Comparison of ENCODE assay signal across 15 cellular contexts in the genomic region with DNA sequence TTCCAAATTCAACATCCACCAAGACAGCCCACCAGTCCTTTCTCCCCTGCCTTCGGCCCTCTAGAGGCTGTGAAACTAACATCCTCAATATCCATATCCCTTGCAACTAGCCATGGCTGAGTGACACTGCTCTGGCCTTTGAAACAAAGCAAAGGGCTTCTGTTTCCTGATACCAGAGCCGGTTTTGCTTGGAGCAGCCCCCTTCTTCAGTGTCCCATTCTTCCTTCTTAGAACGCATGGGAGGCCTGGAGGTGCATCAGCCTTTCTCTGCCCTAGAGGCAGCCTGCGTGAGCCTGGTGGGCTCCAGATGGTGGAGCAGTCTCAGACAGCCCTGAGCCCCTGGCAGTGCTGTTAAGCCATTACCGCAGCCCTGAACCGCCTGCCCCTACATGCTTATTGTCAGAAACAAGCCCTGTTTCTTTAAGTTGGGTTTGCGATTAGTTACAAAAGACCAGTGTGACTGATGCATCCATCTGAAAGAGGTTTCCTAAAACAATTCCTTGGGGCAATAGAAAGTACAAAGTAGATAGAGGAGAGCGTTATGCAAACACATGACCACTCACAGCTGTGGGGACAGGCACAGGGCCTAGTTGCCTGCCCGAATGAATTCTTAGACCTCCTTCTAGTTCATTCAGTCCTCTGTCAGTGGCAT.
DNase-seq lines count a peak whose midpoint lies in the region; ATAC-seq and TF ChIP-seq lines count a peak whose summit lies in the region.
"Had no signal": no experiment of that assay in that cellular context is flagged by ENCODE, and none has a peak within 500 bp of the region (broad histone marks: within the 10 kb centered on the region; RNA-seq: fewer than 3 reads in every experiment).

No MANE protein-coding gene starts in this region.

- H3K4me1 Mint-ChIP-seq in GM23338 (peaks cover 7% of the 10 kb centered on the region; the same call in 1 of the 3 replicates), brain (peaks cover 10% of the 10 kb centered on the region)
- no peaks in the 10 kb centered on the region for H3K4me1 Mint-ChIP-seq in activated naive CD8-positive, alpha-beta T cell treated with anti-CD3 and anti-CD28 coated beads, Interleukin-2, amount 50 U/mL, for 24 hours
- H3K4me1 Mint-ChIP-seq: activated naive CD4-positive, alpha-beta T cell treated with anti-CD3 and anti-CD28 coated beads, Interleukin-2, amount 50 U/mL, for 24 hours; stimulated activated naive B cell treated with anti-CD40 and anti-IgM and Interleukin-4, amounts not matched to agents 10 μg/mL and 1 μg/mL and 100 μg/mL, for 72 hours had no signal

- no peak overlapping the region for H3K4ac ChIP-seq in neuronal stem cell (ENCODE audit: low read length)

- H3K79me2 ChIP-seq in GM23338 (replicated peaks; ENCODE audit: insufficient read depth) = no peaks in the 10 kb centered on the region

- H3K9me2 ChIP-seq in GM23338 (ENCODE audit: insufficient read depth) = no peaks in the 10 kb centered on the region
- H3K9me2 ChIP-seq: SK-N-SH had no signal

- H3K4me1 ChIP-seq in GM23338 (ENCODE audit: insufficient read depth) = no peaks in the 10 kb centered on the region
- peaks cover 0 to 5% of the 10 kb centered on the region in 2 donors for H3K4me1 ChIP-seq in neuronal stem cell (ENCODE audit: control insufficient read depth in 2 of 2, insufficient read depth in 1 of 2, low read depth in 1 of 2, low read length in 2 of 2)
- H3K4me1 ChIP-seq: BLaER1, colonic mucosa had no signal

- no CpG with 5 or more reads among the region's 9 CpGs for WGBS in neuronal stem cell (ENCODE audit: extremely low coverage in 2 of 2, insufficient read length in 2 of 2, insufficient replicate concordance in 1 of 2), 2 donors

- H3K23ac ChIP-seq in neuronal stem cell (ENCODE audit: low read depth, low read length, poor library complexity) = no peak overlapping the region

- no peaks in the 10 kb centered on the region for H3F3A ChIP-seq in GM23338 (replicated peaks; ENCODE audit: low read depth)

- no peaks in the 10 kb centered on the region for H4K20me1 ChIP-seq in GM23338 (replicated peaks; ENCODE audit: insufficient read depth)
- H4K20me1 ChIP-seq: BLaER1 had no signal

- no peaks in the 10 kb centered on the region for H3K9me3 Mint-ChIP-seq in GM23338
- peaks cover 0 to 4% (median 0%) of the 10 kb centered on the region in 5 experiments for H3K9me3 Mint-ChIP-seq in brain
- H3K9me3 Mint-ChIP-seq in activated naive CD8-positive, alpha-beta T cell treated with anti-CD3 and anti-CD28 coated beads, Interleukin-2, amount 50 U/mL, for 24 hours = no peaks in the 10 kb centered on the region
- H3K9me3 Mint-ChIP-seq: activated naive CD4-positive, alpha-beta T cell treated with anti-CD3 and anti-CD28 coated beads, Interleukin-2, amount 50 U/mL, for 24 hours had no signal

- H3K79me1 ChIP-seq in neuronal stem cell (ENCODE audit: low read depth, low read length) = no peaks in the 10 kb centered on the region

- H2BK12ac ChIP-seq in neuronal stem cell (ENCODE audit: low read length) = no peak overlapping the region

- H3K27ac ChIP-seq in GM23338 (ENCODE audit: low read depth) (no peak overlapping the region), neuronal stem cell (replicated peaks; ENCODE audit: low read length) (peak overlapping the region; percentile 47)
- H3K27ac ChIP-seq: BLaER1, colonic mucosa, HL-60 had no signal

- no peak overlapping the region for H3K4me3 Mint-ChIP-seq in GM23338
- H3K4me3 Mint-ChIP-seq in brain = no peak overlapping the region
- no peak overlapping the region for H3K4me3 Mint-ChIP-seq in activated naive CD8-positive, alpha-beta T cell treated with anti-CD3 and anti-CD28 coated beads, Interleukin-2, amount 50 U/mL, for 24 hours
- H3K4me3 Mint-ChIP-seq: activated naive CD4-positive, alpha-beta T cell treated with anti-CD3 and anti-CD28 coated beads, Interleukin-2, amount 50 U/mL, for 24 hours; stimulated activated naive B cell treated with anti-CD40 and anti-IgM and Interleukin-4, amounts not matched to agents 10 μg/mL and 1 μg/mL and 100 μg/mL, for 72 hours had no signal

- peaks cover 39% of the 10 kb centered on the region for H3K36me3 Mint-ChIP-seq in GM23338 (ENCODE audit: low read depth)
- H3K36me3 Mint-ChIP-seq in brain = peaks cover 78% of the 10 kb centered on the region
- no peaks in the 10 kb centered on the region for H3K36me3 Mint-ChIP-seq in activated naive CD8-positive, alpha-beta T cell treated with anti-CD3 and anti-CD28 coated beads, Interleukin-2, amount 50 U/mL, for 24 hours (ENCODE audit: low read depth)
- H3K36me3 Mint-ChIP-seq: activated naive CD4-positive, alpha-beta T cell treated with anti-CD3 and anti-CD28 coated beads, Interleukin-2, amount 50 U/mL, for 24 hours had no signal

- H3K27me3 Mint-ChIP-seq in GM23338 (ENCODE audit: insufficient read depth, low read depth, poor library complexity) (peaks cover 3% of the 10 kb centered on the region), brain (no peaks in the 10 kb centered on the region)
- no peaks in the 10 kb centered on the region for H3K27me3 Mint-ChIP-seq in activated naive CD8-positive, alpha-beta T cell treated with anti-CD3 and anti-CD28 coated beads, Interleukin-2, amount 50 U/mL, for 24 hours

- H2BK5ac ChIP-seq in neuronal stem cell (ENCODE audit: low read length) = no peak overlapping the region

- ATAC-seq in GM23338 (peak; percentile 90), HG02885 (IDR thresholded peaks at IDR 0.05; ENCODE audit: poor library complexity, unreplicated experiment) (no peak)
- ATAC-seq in activated naive CD8-positive, alpha-beta T cell treated with anti-CD3 and anti-CD28 coated beads, Interleukin-2, amount 50 U/mL, for 24 hours = no peak
- ATAC-seq: stimulated activated naive B cell treated with anti-CD40 and anti-IgM and Interleukin-4, amounts not matched to agents 10 μg/mL and 1 μg/mL and 100 μg/mL, for 72 hours had no signal

- no peak overlapping the region for H3K18ac ChIP-seq in neuronal stem cell (ENCODE audit: low read length)

- no peak overlapping the region for H3K9ac ChIP-seq in neuronal stem cell (ENCODE audit: low read depth, low read length, poor library complexity)
- H3K9ac ChIP-seq: BLaER1, SK-N-SH had no signal

- no peak overlapping the region for H4K91ac ChIP-seq in neuronal stem cell (ENCODE audit: low read depth, low read length, poor library complexity)

- H2AK5ac ChIP-seq in neuronal stem cell (ENCODE audit: low read depth, low read length) = no peak overlapping the region

- H3K27me3 ChIP-seq in GM23338 (ENCODE audit: insufficient read depth) = no peaks in the 10 kb centered on the region
- H3K27me3 ChIP-seq in neuronal stem cell (ENCODE audit: control insufficient read depth in 3 of 3, insufficient read depth in 3 of 3, low read depth in 1 of 3, low read length in 3 of 3) = no peaks in the 10 kb centered on the region
- H3K27me3 ChIP-seq: BLaER1, colonic mucosa had no signal

- H2BK120ac ChIP-seq in neuronal stem cell (ENCODE audit: low read depth, low read length) = no peak overlapping the region

- H3K4me2 ChIP-seq in GM23338 (no peak overlapping the region), neuronal stem cell (ENCODE audit: insufficient read depth, low read length, poor library complexity, severe bottlenecking) (no peak overlapping the region)
- H3K4me2 ChIP-seq: BLaER1, SK-N-SH had no signal

- H3K14ac ChIP-seq in neuronal stem cell (ENCODE audit: low read length) = no peak overlapping the region

- no peak overlapping the region for H2AFZ ChIP-seq in GM23338
- no peak overlapping the region for H2AFZ ChIP-seq in neuronal stem cell (ENCODE audit: low read length)

- no peaks in the 10 kb centered on the region for H3K36me3 ChIP-seq in GM23338 (ENCODE audit: insufficient read depth)
- H3K36me3 ChIP-seq in neuronal stem cell (replicated peaks in 1 of 2; ENCODE audit: control insufficient read depth in 2 of 2, insufficient read depth in 2 of 2, low read length in 2 of 2) = peaks cover 15 to 50% of the 10 kb centered on the region in 2 donors
- H3K36me3 ChIP-seq: colonic mucosa had no signal

- H4K8ac ChIP-seq in neuronal stem cell (ENCODE audit: low read depth, low read length) = no peak overlapping the region

- DNase-seq in GM23338 (ENCODE audit: low spot score) (peak; percentile 38), foreskin melanocyte (peak; percentile 89), neuronal stem cell (ENCODE audit: low spot score) (no peak), NCI-H748 treated with DMSO at 0.1 percent for 48 hours (lab: John Stamatoyannopoulos, UW) (no peak), HT-29 (ENCODE audit: low spot score) (no peak)
- DNase-seq in activated naive CD8-positive, alpha-beta T cell treated with anti-CD3 and anti-CD28 coated beads, Interleukin-2, amount 50 U/mL, for 24 hours = no peak
- DNase-seq: colonic mucosa; NCI-H1930; SK-N-SH; stimulated activated naive B cell treated with anti-CD40 and anti-IgM and Interleukin-4, amounts not matched to agents 10 μg/mL and 1 μg/mL and 100 μg/mL, for 72 hours had no signal

- H3K4me3 ChIP-seq in GM23338 (no peak overlapping the region), neuronal stem cell (ENCODE audit: low read length in 2 of 2) (no peak overlapping the region)
- H3K4me3 ChIP-seq: BLaER1, colonic mucosa had no signal

- TF ChIP-seq CTCF in GM23338 (conservative IDR thresholded peaks at IDR 0.05; ENCODE audit: low read depth in 2 of 2) = peak; percentile 33 to 40
- peak in 1 of 2 experiments; percentile 15 for TF ChIP-seq CTCF in brain (conservative IDR thresholded peaks at IDR 0.05)

- H2BK15ac ChIP-seq in neuronal stem cell (ENCODE audit: low read length) = no peak overlapping the region

- H3K27ac Mint-ChIP-seq in GM23338 = no peak overlapping the region
- H3K27ac Mint-ChIP-seq in brain = peak overlapping the region; percentile 7 to 64 (median 9)
- H3K27ac Mint-ChIP-seq in activated naive CD8-positive, alpha-beta T cell treated with anti-CD3 and anti-CD28 coated beads, Interleukin-2, amount 50 U/mL, for 24 hours = no peak overlapping the region
- H3K27ac Mint-ChIP-seq: activated naive CD4-positive, alpha-beta T cell treated with anti-CD3 and anti-CD28 coated beads, Interleukin-2, amount 50 U/mL, for 24 hours; stimulated activated naive B cell treated with anti-CD40 and anti-IgM and Interleukin-4, amounts not matched to agents 10 μg/mL and 1 μg/mL and 100 μg/mL, for 72 hours had no signal

- no peaks in the 10 kb centered on the region for H3K9me3 ChIP-seq in neuronal stem cell (replicated peaks in 1 of 2; ENCODE audit: control insufficient read depth in 2 of 2, insufficient read depth in 1 of 2, low read depth in 1 of 2, low read length in 2 of 2)
- H3K9me3 ChIP-seq: BLaER1, colonic mucosa, SK-N-SH had no signal

TF ChIP-seq in GM23338, 12 proteins besides CTCF, POLR2A, EP300 and RAD21 (continues in another document):
- no peak for TF ChIP-seq ZNF114 (CRISPR knock-in tag; IDR thresholded peaks at IDR 0.05)
- TF ChIP-seq, protein P1, sequence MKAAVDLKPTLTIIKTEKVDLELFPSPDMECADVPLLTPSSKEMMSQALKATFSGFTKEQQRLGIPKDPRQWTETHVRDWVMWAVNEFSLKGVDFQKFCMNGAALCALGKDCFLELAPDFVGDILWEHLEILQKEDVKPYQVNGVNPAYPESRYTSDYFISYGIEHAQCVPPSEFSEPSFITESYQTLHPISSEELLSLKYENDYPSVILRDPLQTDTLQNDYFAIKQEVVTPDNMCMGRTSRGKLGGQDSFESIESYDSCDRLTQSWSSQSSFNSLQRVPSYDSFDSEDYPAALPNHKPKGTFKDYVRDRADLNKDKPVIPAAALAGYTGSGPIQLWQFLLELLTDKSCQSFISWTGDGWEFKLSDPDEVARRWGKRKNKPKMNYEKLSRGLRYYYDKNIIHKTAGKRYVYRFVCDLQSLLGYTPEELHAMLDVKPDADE (IDR thresholded peaks at IDR 0.05) = no peak

Comparison
In these comparisons a context has a peak if more than half of its experiments do, and no peak if none do; other contexts are left out.
1. DNase-seq: peak in GM23338 (single experiment) and foreskin melanocyte (single experiment); none in neuronal stem cell (single experiment), activated naive CD8-positive, alpha-beta T cell treated with anti-CD3 and anti-CD28 coated beads, Interleukin-2, amount 50 U/mL, for 24 hours (single experiment), NCI-H748 treated with DMSO at 0.1 percent for 48 hours (single experiment) and HT-29 (single experiment).
2. H3K27ac Mint-ChIP-seq: peak in brain (5 of 5); none in GM23338 (single experiment) and activated naive CD8-positive, alpha-beta T cell treated with anti-CD3 and anti-CD28 coated beads, Interleukin-2, amount 50 U/mL, for 24 hours (single experiment).